In genomic region chr1:172874950-172875349, GRCh38 we compare ENCODE assay signal across 17 cellular contexts.
DNase-seq lines count a peak whose midpoint lies in the region; ATAC-seq, FAIRE-seq and TF ChIP-seq lines count a peak whose summit lies in the region.
"Had no signal": no experiment of that assay in that cellular context is flagged by ENCODE, and none has a peak within 500 bp of the region (broad histone marks: within the 10 kb centered on the region; RNA-seq: fewer than 3 reads in every experiment).

No MANE protein-coding gene starts in this region.

- no peak for TF ChIP-seq CTCF in CD4-positive, alpha-beta T cell (IDR thresholded peaks at IDR 0.05)
- TF ChIP-seq CTCF in Peyer's patch (IDR thresholded peaks at IDR 0.05), result no peak

- H3K9me3 ChIP-seq in CD4-positive, alpha-beta T cell (ENCODE audit: control insufficient read depth, low read length), result no peaks in the 10 kb centered on the region
- H3K9me3 ChIP-seq in Peyer's patch, result no peaks in the 10 kb centered on the region
- H3K9me3 ChIP-seq: ascending aorta, gastroesophageal sphincter had no signal

- peak; percentile 53 for FAIRE-seq in GM18507 (lab: Jason Lieb, UNC)
- FAIRE-seq: keratinocyte had no signal

- H3K4me3 ChIP-seq in Peyer's patch, result no peak overlapping the region
- H3K4me3 ChIP-seq: ascending aorta; BLaER1 treated with 17β-estradiol and CSF1 and Interleukin-3, amounts not matched to agents 10 nM and 100 nM; gastroesophageal sphincter had no signal

- no peak for DNase-seq in CD4-positive, alpha-beta T cell
- DNase-seq in GM18507 (ENCODE audit: extremely low spot score, insufficient read length, low read depth), result no peak
- peak; percentile 4 for DNase-seq in central memory CD4-positive, alpha-beta T cell
- DNase-seq in AG08395 (ENCODE audit: low spot score), result no peak
- no peak for DNase-seq in activated effector memory CD4-positive, alpha-beta T cell treated with anti-CD3 and anti-CD28 coated beads, Interleukin-2, amount 50 U/mL, for 16 hours
- no peak for DNase-seq in Peyer's patch
- no peak for DNase-seq in Kasumi-1 (lab: John Stamatoyannopoulos, UW)
- DNase-seq: GF-D8; NCI-H1417; NCI-H524; stimulated activated naive CD4-positive, alpha-beta T cell treated with Interleukin-2 at 50 U/mL for 16 hours; T1000 had no signal

- peaks cover 6% of the 10 kb centered on the region for H3K9me3 Mint-ChIP-seq in CD4-positive, alpha-beta T cell

- peak; percentile 56 for ATAC-seq in CD4-positive, alpha-beta T cell (ENCODE audit: poor library complexity)
- ATAC-seq in HG03196 (IDR thresholded peaks at IDR 0.05; ENCODE audit: unreplicated experiment), result peak; percentile 51
- ATAC-seq: gastroesophageal sphincter had no signal

- H3K36me3 Mint-ChIP-seq in CD4-positive, alpha-beta T cell (ENCODE audit: low read depth), result no peaks in the 10 kb centered on the region

- TF ChIP-seq POLR2A in Peyer's patch (IDR thresholded peaks at IDR 0.05), result no peak

- no peaks in the 10 kb centered on the region for H3K27me3 Mint-ChIP-seq in CD4-positive, alpha-beta T cell

- CTCF ChIA-PET in CD4-positive, alpha-beta T cell (lab: Charles Lee), result no interaction called here

- H3K4me3 Mint-ChIP-seq in CD4-positive, alpha-beta T cell, result no peak overlapping the region

- no peaks in the 10 kb centered on the region for H3K27me3 ChIP-seq in CD4-positive, alpha-beta T cell (ENCODE audit: control insufficient read depth, insufficient read depth, low read length)
- no peaks in the 10 kb centered on the region for H3K27me3 ChIP-seq in Peyer's patch
- H3K27me3 ChIP-seq: ascending aorta; BLaER1 treated with 17β-estradiol and CSF1 and Interleukin-3, amounts not matched to agents 10 nM and 100 nM; gastroesophageal sphincter had no signal

- H3K36me3 ChIP-seq in Peyer's patch, result no peaks in the 10 kb centered on the region
- H3K36me3 ChIP-seq: ascending aorta; BLaER1 treated with 17β-estradiol and CSF1 and Interleukin-3, amounts not matched to agents 10 nM and 100 nM; gastroesophageal sphincter had no signal

- POLR2A ChIA-PET in CD4-positive, alpha-beta T cell (lab: Charles Lee), result no interaction called here

- H3K4me1 ChIP-seq in Peyer's patch, result no peaks in the 10 kb centered on the region
- H3K4me1 ChIP-seq: ascending aorta, gastroesophageal sphincter had no signal

- H3K27ac ChIP-seq in CD4-positive, alpha-beta T cell (ENCODE audit: low read depth, low read length), result no peak overlapping the region
- H3K27ac ChIP-seq in Peyer's patch, result no peak overlapping the region
- H3K27ac ChIP-seq: ascending aorta; BLaER1 treated with 17β-estradiol and CSF1 and Interleukin-3, amounts not matched to agents 10 nM and 100 nM; gastroesophageal sphincter had no signal

- H3K4me1 Mint-ChIP-seq in CD4-positive, alpha-beta T cell (ENCODE audit: low read depth), result peaks cover 18% of the 10 kb centered on the region

- no peak overlapping the region for H3K27ac Mint-ChIP-seq in CD4-positive, alpha-beta T cell

- intact Hi-C loops in CD4-positive, alpha-beta T cell (cut with DNase I, micrococcal nuclease), result loop anchor here in 1 of 2 experiments (5.0 kb wide), 1 partner anchor 42 kb away; no protein-coding TSS in a partner anchor
